1 cellular context compared by ENCODE assay signal in genomic region chr15:54820098-54820497, GRCh38.
TF ChIP-seq lines count a peak whose summit lies in the region.

No MANE protein-coding gene starts in this region.

TF ChIP-seq in HepG2, 621 proteins besides CTCF, POLR2A, EP300 and RAD21 (continued from another document):
- no peak for TF ChIP-seq ZFP37 (CRISPR knock-in tag; IDR thresholded peaks at IDR 0.05; ENCODE audit: borderline replicate concordance)
- no peak for TF ChIP-seq ZNF841 (CRISPR knock-in tag; IDR thresholded peaks at IDR 0.05; ENCODE audit: borderline replicate concordance)
- no peak for TF ChIP-seq POGZ (CRISPR knock-in tag; IDR thresholded peaks at IDR 0.05)
- TF ChIP-seq SETDB1 (CRISPR knock-in tag; IDR thresholded peaks at IDR 0.05; ENCODE audit: borderline replicate concordance) = no peak
- TF ChIP-seq, protein P1, sequence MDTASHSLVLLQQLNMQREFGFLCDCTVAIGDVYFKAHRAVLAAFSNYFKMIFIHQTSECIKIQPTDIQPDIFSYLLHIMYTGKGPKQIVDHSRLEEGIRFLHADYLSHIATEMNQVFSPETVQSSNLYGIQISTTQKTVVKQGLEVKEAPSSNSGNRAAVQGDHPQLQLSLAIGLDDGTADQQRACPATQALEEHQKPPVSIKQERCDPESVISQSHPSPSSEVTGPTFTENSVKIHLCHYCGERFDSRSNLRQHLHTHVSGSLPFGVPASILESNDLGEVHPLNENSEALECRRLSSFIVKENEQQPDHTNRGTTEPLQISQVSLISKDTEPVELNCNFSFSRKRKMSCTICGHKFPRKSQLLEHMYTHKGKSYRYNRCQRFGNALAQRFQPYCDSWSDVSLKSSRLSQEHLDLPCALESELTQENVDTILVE (CRISPR knock-in tag; IDR thresholded peaks at IDR 0.05) = no peak
- TF ChIP-seq SOX6 (IDR thresholded peaks at IDR 0.05) = no peak
- no peak for TF ChIP-seq SOX6 (CRISPR knock-in tag; IDR thresholded peaks at IDR 0.05)
